ENCODE assay signal across 8 cellular contexts in the genomic region with DNA sequence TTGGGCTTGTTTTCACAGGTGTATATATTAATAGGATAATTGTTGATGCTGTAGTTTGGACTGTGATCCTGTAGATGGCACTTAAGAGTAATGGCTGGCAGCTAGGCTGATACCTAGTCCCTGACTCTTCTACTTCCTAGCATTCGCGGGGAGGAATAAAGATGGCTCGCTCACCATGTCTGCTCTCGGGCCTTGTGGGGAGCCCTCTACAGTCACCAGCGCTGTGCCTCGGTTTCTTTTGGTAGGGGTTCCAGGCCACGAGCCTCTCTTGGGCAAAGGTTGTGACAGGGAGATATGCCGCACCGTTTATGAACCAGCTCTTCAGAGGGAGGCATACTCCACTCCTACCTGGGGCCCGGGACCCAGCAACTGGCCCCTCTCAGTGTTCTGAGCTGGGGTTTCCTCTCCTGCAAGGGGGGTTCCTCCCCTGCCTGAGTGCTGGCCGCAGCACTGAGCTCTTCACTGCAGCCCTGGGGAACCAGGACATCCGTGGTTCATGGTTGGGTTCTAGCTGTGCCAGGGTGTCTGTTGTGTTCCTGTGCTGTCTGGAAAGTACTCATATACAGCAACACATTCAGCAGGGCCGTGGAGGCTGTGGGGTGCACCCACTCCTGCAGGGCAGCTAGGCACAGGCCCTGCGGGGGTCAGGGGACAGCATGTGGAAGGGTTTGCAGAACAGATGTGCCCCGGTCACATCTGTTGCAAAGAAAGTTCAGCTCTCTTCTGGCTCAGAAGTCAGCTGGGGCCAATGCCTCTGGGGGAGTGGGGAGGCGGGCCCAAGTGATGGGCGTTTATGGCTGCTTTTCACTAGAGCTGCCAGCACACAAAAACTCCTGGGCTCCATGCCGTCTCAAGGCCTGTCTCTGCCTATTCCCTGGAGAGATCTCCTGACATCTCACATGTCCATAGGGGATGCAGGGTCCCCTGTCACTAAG.
DNase-seq lines count a peak whose midpoint lies in the region; ATAC-seq, FAIRE-seq and TF ChIP-seq lines count a peak whose summit lies in the region.

No MANE protein-coding gene starts in this region.

- no peaks in the 10 kb centered on the region for H3K36me3 Mint-ChIP-seq in stimulated activated naive B cell treated with anti-CD40 and anti-IgM and Interleukin-4, amounts not matched to agents 10 μg/mL and 1 μg/mL and 100 μg/mL, for 72 hours

- no peaks in the 10 kb centered on the region for H3K27me3 Mint-ChIP-seq in stimulated activated naive B cell treated with anti-CD40 and anti-IgM and Interleukin-4, amounts not matched to agents 10 μg/mL and 1 μg/mL and 100 μg/mL, for 72 hours

- H3K4me1 Mint-ChIP-seq in stimulated activated naive B cell treated with anti-CD40 and anti-IgM and Interleukin-4, amounts not matched to agents 10 μg/mL and 1 μg/mL and 100 μg/mL, for 72 hours, result no peaks in the 10 kb centered on the region

- peak; percentile 53 for FAIRE-seq in H54 (lab: Jason Lieb, UNC)

- TF ChIP-seq POLR2A in H54 (IDR thresholded peaks at IDR 0.05; ENCODE audit: low read depth, low read length), result no peak

- H3K9me3 Mint-ChIP-seq in stimulated activated naive B cell treated with anti-CD40 and anti-IgM and Interleukin-4, amounts not matched to agents 10 μg/mL and 1 μg/mL and 100 μg/mL, for 72 hours, result no peaks in the 10 kb centered on the region

- H3K4me3 Mint-ChIP-seq in stimulated activated naive B cell treated with anti-CD40 and anti-IgM and Interleukin-4, amounts not matched to agents 10 μg/mL and 1 μg/mL and 100 μg/mL, for 72 hours, result no peak overlapping the region

- no peak overlapping the region for H3K27ac Mint-ChIP-seq in stimulated activated naive B cell treated with anti-CD40 and anti-IgM and Interleukin-4, amounts not matched to agents 10 μg/mL and 1 μg/mL and 100 μg/mL, for 72 hours

- no peak for ATAC-seq in GM21381 (IDR thresholded peaks at IDR 0.05; ENCODE audit: unreplicated experiment)
- no peak for ATAC-seq in stimulated activated naive B cell treated with anti-CD40 and anti-IgM and Interleukin-4, amounts not matched to agents 10 μg/mL and 1 μg/mL and 100 μg/mL, for 72 hours (replicated peaks)

- DNase-seq in H54 (ENCODE audit: insufficient read length, low spot score) (no peak), NCI-H748 treated with DMSO at 0.1 percent for 48 hours (lab: John Stamatoyannopoulos, UW) (peak; percentile 12), iPS-NIHi7 (ENCODE audit: extremely low spot score) (peak; percentile 28)
- DNase-seq in activated CD4-positive, alpha-beta T cell treated with anti-CD3 and anti-CD28 coated beads, Interleukin-2, amount 50 U/mL, for 1 hour, result no peak
- DNase-seq in central memory CD4-positive, alpha-beta T cell, result no peak
- DNase-seq in stimulated activated naive B cell treated with anti-CD40 and anti-IgM and Interleukin-4, amounts not matched to agents 10 μg/mL and 1 μg/mL and 100 μg/mL, for 72 hours, result no peak

- peak; percentile 45 for TF ChIP-seq CTCF in GM12872 (IDR thresholded peaks at IDR 0.05; ENCODE audit: insufficient read depth, low read depth, low read length)

Comparison
In these comparisons a context has a peak if more than half of its experiments do, and no peak if none do; other contexts are left out.
1. DNase-seq: peak in NCI-H748 treated with DMSO at 0.1 percent for 48 hours (single experiment) and iPS-NIHi7 (single experiment); none in H54 (single experiment), activated CD4-positive, alpha-beta T cell treated with anti-CD3 and anti-CD28 coated beads, Interleukin-2, amount 50 U/mL, for 1 hour (single experiment), central memory CD4-positive, alpha-beta T cell (single experiment) and stimulated activated naive B cell treated with anti-CD40 and anti-IgM and Interleukin-4, amounts not matched to agents 10 μg/mL and 1 μg/mL and 100 μg/mL, for 72 hours (single experiment).